Comparison of ENCODE assay signal across 8 cellular contexts in the genomic region with DNA sequence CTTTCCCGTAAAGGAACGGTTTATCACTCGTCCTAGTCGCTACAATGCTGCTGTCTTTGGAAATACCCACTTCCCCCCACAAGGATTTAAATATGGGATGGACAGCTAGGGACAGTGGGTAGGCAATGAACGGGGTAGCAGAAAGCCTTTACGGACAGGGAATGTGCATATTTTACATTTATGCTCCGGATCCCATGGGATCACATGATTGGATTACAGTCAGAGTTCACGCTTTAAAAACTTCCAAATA. TPM values are rescaled to one million over a fixed set of nuclear protein-coding genes. Genes with fewer than 3 reads are reported as not detected.
A peak's percentile ranks its signal among the peaks of the same experiment; 100 is the strongest.
DNase-seq lines count a peak whose midpoint lies in the region; FAIRE-seq and TF ChIP-seq lines count a peak whose summit lies in the region.

No MANE protein-coding gene starts in this region.

- H2BK20ac ChIP-seq in H9 (ENCODE audit: low read depth, low read length, poor library complexity, severe bottlenecking): no peak overlapping the region

- H3K23ac ChIP-seq in H9 (ENCODE audit: insufficient read length, low read depth, low read length): no peak overlapping the region

- peaks cover 13% of the 10 kb centered on the region for H3K23me2 ChIP-seq in H9 (ENCODE audit: insufficient read length, low read depth, low read length, poor library complexity, severe bottlenecking)

- no peak overlapping the region for H3K56ac ChIP-seq in H9 (ENCODE audit: insufficient read length, low read depth, low read length)

- H3K4me3 Mint-ChIP-seq in H9 (peak overlapping the region; percentile 77 to 90), glutamatergic neuron (ENCODE audit: unreplicated experiment) (peak overlapping the region; percentile 92)

- no peak overlapping the region for H2AFZ ChIP-seq in H9 (ENCODE audit: low read length)

- peaks cover 3% of the 10 kb centered on the region for H3K79me1 ChIP-seq in H9 (ENCODE audit: insufficient read depth, low read depth, low read length, poor library complexity, severe bottlenecking)

- no CpG with 5 or more reads among the region's 8 CpGs for WGBS in H9 (ENCODE audit: extremely low coverage, insufficient read length, low lambda C conversion rate)
- 3 to 13% (median 6%) methylated on average over 8 of the region's 8 CpGs for WGBS in small intestine, 3 donors

- H2BK120ac ChIP-seq in H9 (ENCODE audit: low read depth, low read length, poor library complexity, severe bottlenecking): no peak overlapping the region

- H3T11ph ChIP-seq in H9 (ENCODE audit: low read length): no peak overlapping the region

- H4K91ac ChIP-seq in H9 (ENCODE audit: insufficient read length, low read depth, low read length): no peak overlapping the region

- no peak overlapping the region for H2BK15ac ChIP-seq in H9 (ENCODE audit: low read depth, low read length)

- H3K9me3 ChIP-seq in H9 (ENCODE audit: control insufficient read depth, low read depth, low read length) (no peaks in the 10 kb centered on the region), WERI-Rb-1 (ENCODE audit: severe bottlenecking) (peaks cover 2% of the 10 kb centered on the region), small intestine (ENCODE audit: control insufficient read depth, low read depth) (no peaks in the 10 kb centered on the region)

- no peak for TF ChIP-seq CTCF in H9 (conservative IDR thresholded peaks at IDR 0.05)
- TF ChIP-seq CTCF in WERI-Rb-1 (IDR thresholded peaks at IDR 0.05; ENCODE audit: low read depth, low read length): no peak
- no peak for TF ChIP-seq CTCF in glutamatergic neuron (IDR thresholded peaks at IDR 0.05; ENCODE audit: partially characterized antibody, unreplicated experiment)

- H3K27me3 Mint-ChIP-seq in H9 (ENCODE audit: low read depth): no peaks in the 10 kb centered on the region
- H3K27me3 Mint-ChIP-seq in glutamatergic neuron (ENCODE audit: unreplicated experiment): peaks cover 10% of the 10 kb centered on the region

- peaks cover 9% of the 10 kb centered on the region; the same call in 1 of the 2 replicates for H3K79me2 ChIP-seq in H9 (ENCODE audit: insufficient read depth, low read length)

- H4K20me1 ChIP-seq in H9 (ENCODE audit: control insufficient read depth, insufficient read depth, insufficient read length): no peaks in the 10 kb centered on the region

- H3K27ac ChIP-seq in H9 (ENCODE audit: insufficient read length, low read depth, low read length): peak overlapping the region; percentile 53
- peak overlapping the region; percentile 51; the same call in 1 of the 2 replicates for H3K27ac ChIP-seq in WERI-Rb-1
- peak overlapping the region; percentile 68 to 95 for H3K27ac ChIP-seq in small intestine (ENCODE audit: low read depth in 1 of 2, low read length in 1 of 2)

- peak overlapping the region; percentile 90 for H3K4me2 ChIP-seq in H9 (ENCODE audit: insufficient read depth, insufficient read length, low read length)

- H3K27me3 ChIP-seq in H9 (ENCODE audit: insufficient read depth, low read length) (no peaks in the 10 kb centered on the region), WERI-Rb-1 (ENCODE audit: insufficient read depth, low read depth, severe bottlenecking) (no peaks in the 10 kb centered on the region), small intestine (ENCODE audit: control insufficient read depth in 2 of 2, insufficient read depth in 2 of 2, low read length in 2 of 2) (no peaks in the 10 kb centered on the region)

- H2AK5ac ChIP-seq in H9 (ENCODE audit: insufficient read length, low read length): no peak overlapping the region

- H3K4me1 ChIP-seq in H9 (ENCODE audit: insufficient read depth, low read length): no peaks in the 10 kb centered on the region
- H3K4me1 ChIP-seq in small intestine (ENCODE audit: control insufficient read depth in 2 of 2, insufficient read depth in 1 of 2, low read depth in 1 of 2, low read length in 1 of 2): no peaks in the 10 kb centered on the region

- peaks cover 9 to 11% of the 10 kb centered on the region in 2 experiments for H3K9me3 Mint-ChIP-seq in H9
- H3K9me3 Mint-ChIP-seq in glutamatergic neuron (ENCODE audit: unreplicated experiment): peaks cover 12% of the 10 kb centered on the region

- H3K27ac Mint-ChIP-seq in H9 (peak overlapping the region; percentile 37 to 97 (median 96)), glutamatergic neuron (ENCODE audit: unreplicated experiment) (peak overlapping the region; percentile 88)

- no peak overlapping the region for H3K14ac ChIP-seq in H9 (ENCODE audit: insufficient read depth, low read length)

- FAIRE-seq in small intestine (lab: Jason Lieb, UNC): no peak

- no peak overlapping the region for H2BK5ac ChIP-seq in H9 (ENCODE audit: insufficient read length, low read length)

- DNase-seq in H9 (no peak), WERI-Rb-1 (no peak), glutamatergic neuron (no peak), small intestine (no peak), NCI-H2196 (lab: John Stamatoyannopoulos, UW; ENCODE audit: unreplicated experiment) (no peak), GOT3 (lab: John Stamatoyannopoulos, UW) (no peak), HT-29 (ENCODE audit: low spot score) (no peak)
- DNase-seq in central memory CD4-positive, alpha-beta T cell: no peak

- H3K36me3 ChIP-seq in WERI-Rb-1 (peaks cover 9% of the 10 kb centered on the region), small intestine (ENCODE audit: control insufficient read depth in 2 of 2, insufficient read depth in 2 of 2, low read length in 2 of 2) (peaks cover 0 to 7% of the 10 kb centered on the region in 2 donors)

- no peak overlapping the region for H2BK12ac ChIP-seq in H9 (ENCODE audit: insufficient read length, low read depth, low read length)

- H3K9ac ChIP-seq in H9 (ENCODE audit: extremely low read depth, insufficient read length, low read length): peak overlapping the region; percentile 66

- H3K4me1 Mint-ChIP-seq in H9 (peaks cover 30 to 35% of the 10 kb centered on the region in 2 experiments), glutamatergic neuron (ENCODE audit: low read depth, unreplicated experiment) (peaks cover 15% of the 10 kb centered on the region)

- no peak overlapping the region for H4K8ac ChIP-seq in H9 (replicated peaks; ENCODE audit: insufficient read length, low read depth, low read length)

- H3K36me3 Mint-ChIP-seq in H9 (ENCODE audit: insufficient read depth in 1 of 3, low read depth in 3 of 3): peaks cover 31 to 40% (median 40%) of the 10 kb centered on the region in 3 experiments
- H3K36me3 Mint-ChIP-seq in glutamatergic neuron (ENCODE audit: unreplicated experiment): peaks cover 8% of the 10 kb centered on the region

- H3K4me3 ChIP-seq in WERI-Rb-1 (ENCODE audit: low read depth, low read length) (peak overlapping the region; percentile 79), small intestine (ENCODE audit: low read depth in 1 of 2, low read length in 2 of 2) (peak overlapping the region in 1 of 2 donors; percentile 99)

- peak overlapping the region; percentile 9 for H3K18ac ChIP-seq in H9 (ENCODE audit: insufficient read length, low read depth, low read length)

- H4K5ac ChIP-seq in H9 (ENCODE audit: insufficient read length, low read depth, low read length): no peak overlapping the region

- H3K4ac ChIP-seq in H9 (ENCODE audit: low read depth, low read length): no peak overlapping the region

RNA-seq across cellular contexts. Expression of a gene that starts 1.2 kb away (rescaled TPM):
- total RNA-seq in H9 (2021) (36.5 and 44.2 TPM in 2 replicates), glutamatergic neuron (ENCODE audit: unreplicated experiment) (37.1 TPM)
- polyA plus RNA-seq in small intestine: 1 to 10 TPM; 4.9 to 6.5 (median 6.3) TPM
- total RNA-seq in HT-29 (2014; rRNA removed; shearing (Covaris generic)): 7.0 and 9.3 TPM in 2 replicates
